ENCODE assay signal across 26 cellular contexts in genomic region chr1:16369821-16370220, GRCh38. TPM values are rescaled to one million over a fixed set of nuclear protein-coding genes. Genes with fewer than 3 reads are reported as not detected.
A peak's percentile ranks its signal among the peaks of the same experiment; 100 is the strongest.
DNase-seq lines count a peak whose midpoint lies in the region; ATAC-seq and TF ChIP-seq lines count a peak whose summit lies in the region.
"Had no signal": no experiment of that assay in that cellular context is flagged by ENCODE, and none has a peak within 500 bp of the region (broad histone marks: within the 10 kb centered on the region; RNA-seq: fewer than 3 reads in every experiment).

No MANE protein-coding gene starts in this region.

- H3K4me3 ChIP-seq in hepatocyte, result no peak overlapping the region
- H3K4me3 ChIP-seq: body of pancreas, HAP-1, left lung, right lobe of liver, uterus had no signal

- CTCF ChIA-PET in CD4-positive, alpha-beta T cell (lab: Charles Lee), result interaction anchor here (1.0 kb wide), 1 partner anchor 17 kb away, joined by 4 read pairs; the partner anchor contains the start of gene FBXO42
- CTCF ChIA-PET in activated CD4-positive, alpha-beta memory T cell treated with anti-CD3 and anti-CD28 coated beads for 36 hours (lab: Charles Lee), result interaction anchor here (0.6 kb wide), 1 partner anchor 287 kb away, joined by 3 read pairs; no protein-coding TSS in a partner anchor

- ATAC-seq in CD4-positive, alpha-beta T cell (ENCODE audit: poor library complexity), result no peak
- ATAC-seq in HG02623 (IDR thresholded peaks at IDR 0.05; ENCODE audit: unreplicated experiment) (no peak), HG03280 (IDR thresholded peaks at IDR 0.05; ENCODE audit: unreplicated experiment) (no peak)
- ATAC-seq: activated naive CD4-positive, alpha-beta T cell treated with anti-CD3 and anti-CD28 coated beads, Interleukin-2, amount 50 U/mL, for 72 hours; body of pancreas; foreskin keratinocyte; left lung; naive thymus-derived CD8-positive, alpha-beta T cell; right lobe of liver had no signal

- H3K4me1 Mint-ChIP-seq in activated CD4-positive, alpha-beta T cell treated with anti-CD3 and anti-CD28 coated beads, Interleukin-2, amount 10 ng/mL, durations not matched to agents 24 days and 14 days, result peaks cover 54% of the 10 kb centered on the region
- peaks cover 59% of the 10 kb centered on the region for H3K4me1 Mint-ChIP-seq in CD4-positive, alpha-beta T cell (ENCODE audit: low read depth)
- H3K4me1 Mint-ChIP-seq in activated CD4-positive, alpha-beta memory T cell treated with anti-CD3 and anti-CD28 coated beads for 36 hours (ENCODE audit: low read depth), result peaks cover 53% of the 10 kb centered on the region

- H3K4me1 ChIP-seq in hepatocyte (ENCODE audit: insufficient read depth), result peaks cover 30% of the 10 kb centered on the region

- H3K27me3 Mint-ChIP-seq in activated CD4-positive, alpha-beta T cell treated with anti-CD3 and anti-CD28 coated beads, Interleukin-2, amount 10 ng/mL, durations not matched to agents 24 days and 14 days, result no peaks in the 10 kb centered on the region
- no peaks in the 10 kb centered on the region for H3K27me3 Mint-ChIP-seq in CD4-positive, alpha-beta T cell
- H3K27me3 Mint-ChIP-seq in activated CD4-positive, alpha-beta memory T cell treated with anti-CD3 and anti-CD28 coated beads for 36 hours, result no peaks in the 10 kb centered on the region
- H3K27me3 Mint-ChIP-seq: naive thymus-derived CD8-positive, alpha-beta T cell had no signal

- no peaks in the 10 kb centered on the region for H3K9me3 Mint-ChIP-seq in activated CD4-positive, alpha-beta T cell treated with anti-CD3 and anti-CD28 coated beads, Interleukin-2, amount 10 ng/mL, durations not matched to agents 24 days and 14 days
- H3K9me3 Mint-ChIP-seq in CD4-positive, alpha-beta T cell, result no peaks in the 10 kb centered on the region
- H3K9me3 Mint-ChIP-seq in activated CD4-positive, alpha-beta memory T cell treated with anti-CD3 and anti-CD28 coated beads for 36 hours, result no peaks in the 10 kb centered on the region
- H3K9me3 Mint-ChIP-seq: activated naive CD4-positive, alpha-beta T cell treated with anti-CD3 and anti-CD28 coated beads, Interleukin-2, amount 50 U/mL, for 72 hours; naive thymus-derived CD8-positive, alpha-beta T cell had no signal

- DNase-seq in activated CD4-positive, alpha-beta T cell treated with anti-CD3 and anti-CD28 coated beads, Interleukin-2, amount 10 ng/mL, durations not matched to agents 24 days and 14 days, result no peak
- no peak for DNase-seq in activated CD4-positive, alpha-beta T cell treated with anti-CD3 and anti-CD28 coated beads for 48 hours
- DNase-seq in CD4-positive, alpha-beta T cell, result no peak
- no peak for DNase-seq in activated CD4-positive, alpha-beta memory T cell treated with anti-CD3 and anti-CD28 coated beads for 36 hours
- no peak for DNase-seq in hepatocyte (ENCODE audit: low spot score)
- no peak for DNase-seq in UCSD-AML1 (lab: John Stamatoyannopoulos, UW; ENCODE audit: unreplicated experiment)
- DNase-seq: ACHN; activated T-cell treated with anti-CD3 and anti-CD28 coated beads, Interleukin-2, amount 50 U/mL, for 1 hour; body of pancreas; effector CD4-positive, alpha-beta T cell; foreskin keratinocyte; hippocampal formation; left lung; MM.1S; naive thymus-derived CD8-positive, alpha-beta T cell; NCI-H1436 treated with DMSO at 0.1 percent for 48 hours; NCI-H524; right lobe of liver; stimulated activated CD8-positive, alpha-beta memory T cell treated with anti-CD3 and anti-CD28 coated beads, Interleukin-4, amount 100 ng/mL, for 48 hours; uterus had no signal

- intact Hi-C loops in activated CD4-positive, alpha-beta T cell treated with anti-CD3 and anti-CD28 coated beads, Interleukin-2, amount 10 ng/mL, durations not matched to agents 24 days and 14 days (cut with micrococcal nuclease), result loop anchor here (2.0 to 10.0 kb wide), 6 partner anchors 17 to 843 kb away; partner anchors contain the start of genes DNAJC16, FAM131C and SDHB
- intact Hi-C loops in CD4-positive, alpha-beta T cell (cut with DNase I, micrococcal nuclease), result loop anchor here (5.0 to 10.0 kb wide), 4 partner anchors 125 to 843 kb away; partner anchors contain the start of genes CPLANE2 (in 1 of the 2), DNAJC16 (in 1 of the 2) and NBPF1 (in 1 of the 2)
- intact Hi-C loops in activated CD4-positive, alpha-beta memory T cell treated with anti-CD3 and anti-CD28 coated beads for 36 hours (cut with micrococcal nuclease), result loop anchor here (5.0 to 10.0 kb wide), 6 partner anchors 125 to 755 kb away; partner anchors contain the start of genes DDI2, FAM131C, RNU1-1 and ZBTB17

- peak overlapping the region; percentile 99 for H3K4me3 Mint-ChIP-seq in activated CD4-positive, alpha-beta T cell treated with anti-CD3 and anti-CD28 coated beads, Interleukin-2, amount 10 ng/mL, durations not matched to agents 24 days and 14 days
- peak overlapping the region; percentile 98 for H3K4me3 Mint-ChIP-seq in CD4-positive, alpha-beta T cell
- peak overlapping the region; percentile 97 for H3K4me3 Mint-ChIP-seq in activated CD4-positive, alpha-beta memory T cell treated with anti-CD3 and anti-CD28 coated beads for 36 hours

- peaks cover 64% of the 10 kb centered on the region for H4K20me1 ChIP-seq in hepatocyte (ENCODE audit: insufficient read depth, poor library complexity, severe bottlenecking)

- H3K27ac Mint-ChIP-seq in activated CD4-positive, alpha-beta T cell treated with anti-CD3 and anti-CD28 coated beads, Interleukin-2, amount 10 ng/mL, durations not matched to agents 24 days and 14 days, result no peak overlapping the region
- H3K27ac Mint-ChIP-seq in CD4-positive, alpha-beta T cell, result no peak overlapping the region
- no peak overlapping the region for H3K27ac Mint-ChIP-seq in activated CD4-positive, alpha-beta memory T cell treated with anti-CD3 and anti-CD28 coated beads for 36 hours

- 93% methylated on average over 4 of the region's 4 CpGs for WGBS in hepatocyte (ENCODE audit: low lambda C conversion rate, missing lambda C conversion rate)

- H3K9me2 ChIP-seq in hepatocyte (replicated peaks; ENCODE audit: insufficient read depth), result no peaks in the 10 kb centered on the region

- no peak overlapping the region for H2AFZ ChIP-seq in hepatocyte
- H2AFZ ChIP-seq: parathyroid adenoma had no signal

- H3K36me3 ChIP-seq in hepatocyte (replicated peaks; ENCODE audit: insufficient read depth, low read depth), result no peaks in the 10 kb centered on the region
- H3K36me3 ChIP-seq: left lung, right lobe of liver, uterus had no signal

- H3K4me2 ChIP-seq in hepatocyte, result peak overlapping the region; percentile 87

- no peaks in the 10 kb centered on the region for H3K27me3 ChIP-seq in CD4-positive, alpha-beta T cell (ENCODE audit: control insufficient read depth, insufficient read depth, low read length)
- no peaks in the 10 kb centered on the region for H3K27me3 ChIP-seq in hepatocyte
- H3K27me3 ChIP-seq: body of pancreas, foreskin keratinocyte, left lung, right lobe of liver, uterus had no signal

- H3K79me2 ChIP-seq in hepatocyte, result peaks cover 73% of the 10 kb centered on the region

- no peaks in the 10 kb centered on the region for H3K9me3 ChIP-seq in CD4-positive, alpha-beta T cell (ENCODE audit: control insufficient read depth, low read length)
- H3K9me3 ChIP-seq in hepatocyte (ENCODE audit: low read depth), result no peaks in the 10 kb centered on the region
- H3K9me3 ChIP-seq: body of pancreas, HAP-1, left lung, right lobe of liver, uterus had no signal

- H3K27ac ChIP-seq in CD4-positive, alpha-beta T cell (ENCODE audit: low read depth, low read length), result no peak overlapping the region
- H3K27ac ChIP-seq in hepatocyte, result no peak overlapping the region
- H3K27ac ChIP-seq: body of pancreas, C4-2B, foreskin keratinocyte, left lung, parathyroid adenoma, right lobe of liver, uterus had no signal

- TF ChIP-seq CTCF in CD4-positive, alpha-beta T cell (IDR thresholded peaks at IDR 0.05), result no peak
- TF ChIP-seq CTCF in hepatocyte (IDR thresholded peaks at IDR 0.05; ENCODE audit: poor library complexity), result no peak

- H3K36me3 Mint-ChIP-seq in activated CD4-positive, alpha-beta T cell treated with anti-CD3 and anti-CD28 coated beads, Interleukin-2, amount 10 ng/mL, durations not matched to agents 24 days and 14 days (ENCODE audit: low read depth), result peaks cover 28% of the 10 kb centered on the region
- peaks cover 36% of the 10 kb centered on the region for H3K36me3 Mint-ChIP-seq in CD4-positive, alpha-beta T cell (ENCODE audit: low read depth)
- peaks cover 27% of the 10 kb centered on the region for H3K36me3 Mint-ChIP-seq in activated CD4-positive, alpha-beta memory T cell treated with anti-CD3 and anti-CD28 coated beads for 36 hours

- POLR2A ChIA-PET in CD4-positive, alpha-beta T cell (lab: Charles Lee), result interaction anchor here (3.8 kb wide), 1 partner anchor 71 kb away, joined by 26 read pairs; the partner anchor contains the start of gene NECAP2
- POLR2A ChIA-PET in activated CD4-positive, alpha-beta memory T cell treated with anti-CD3 and anti-CD28 coated beads for 36 hours (lab: Charles Lee), result interaction anchor here (0.6 kb wide), 1 partner anchor 535 kb away, joined by 3 read pairs; no protein-coding TSS in a partner anchor

RNA-seq across cellular contexts. Expression of gene SZRD1, which starts 2.8 kb away (rescaled TPM):
- total RNA-seq in activated CD4-positive, alpha-beta T cell treated with anti-CD3 and anti-CD28 coated beads, Interleukin-2, amount 10 ng/mL, durations not matched to agents 24 days and 14 days, result 195 and 200 TPM in 2 replicates
- 100 to 1,000 TPM; 115 to 120 TPM for total RNA-seq in CD4-positive, alpha-beta T cell
- 100 to 1,000 TPM; 185 to 191 TPM for total RNA-seq in activated CD4-positive, alpha-beta memory T cell treated with anti-CD3 and anti-CD28 coated beads for 36 hours
- 72.1 and 80.5 TPM in 2 replicates for total RNA-seq in hepatocyte
- polyA plus RNA-seq in hepatocyte, result 46.8 and 63.0 TPM in 2 replicates

RNA-seq across cellular contexts. Expression of gene FBXO42, which starts 17.5 kb away (rescaled TPM):
- 20.4 and 20.8 TPM in 2 replicates for total RNA-seq in activated CD4-positive, alpha-beta T cell treated with anti-CD3 and anti-CD28 coated beads, Interleukin-2, amount 10 ng/mL, durations not matched to agents 24 days and 14 days
- total RNA-seq in CD4-positive, alpha-beta T cell, result 10 to 100 TPM; 14.3 to 14.9 TPM
- total RNA-seq in activated CD4-positive, alpha-beta memory T cell treated with anti-CD3 and anti-CD28 coated beads for 36 hours, result 10 to 100 TPM; 12.0 to 13.6 TPM
- 19.5 and 19.9 TPM in 2 replicates for total RNA-seq in hepatocyte
- polyA plus RNA-seq in hepatocyte, result 21.1 and 22.1 TPM in 2 replicates
